ENCODE assay signal across 1 cellular context in the genomic region with DNA sequence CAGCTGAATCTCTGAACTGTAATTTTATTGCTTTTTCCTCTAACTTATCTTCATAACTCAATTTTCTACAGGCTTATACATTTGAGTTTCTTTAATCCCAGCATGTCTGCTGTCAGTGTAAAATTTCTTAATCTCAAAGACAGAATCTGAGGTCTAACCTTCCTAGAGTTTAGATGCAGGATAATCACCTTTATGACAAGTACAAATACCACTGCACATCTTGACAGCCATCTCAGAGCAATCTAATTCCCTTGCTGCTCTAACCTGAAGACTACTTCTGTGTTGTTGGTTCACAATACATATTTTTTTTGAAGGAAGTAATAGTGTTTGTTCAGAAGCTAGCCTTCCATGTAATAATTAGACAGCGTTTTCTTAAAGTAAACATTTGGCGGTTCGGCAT.
"Had no signal": no experiment of that assay in that cellular context is flagged by ENCODE, and none has a peak within 500 bp of the region (broad histone marks: within the 10 kb centered on the region; RNA-seq: fewer than 3 reads in every experiment).

No MANE protein-coding gene starts in this region.

- H3K4me3 ChIP-seq: GM12878 had no signal

- ATAC-seq: GM12878 had no signal
